Comparison of ENCODE assay signal across 23 cellular contexts in the genomic region with DNA sequence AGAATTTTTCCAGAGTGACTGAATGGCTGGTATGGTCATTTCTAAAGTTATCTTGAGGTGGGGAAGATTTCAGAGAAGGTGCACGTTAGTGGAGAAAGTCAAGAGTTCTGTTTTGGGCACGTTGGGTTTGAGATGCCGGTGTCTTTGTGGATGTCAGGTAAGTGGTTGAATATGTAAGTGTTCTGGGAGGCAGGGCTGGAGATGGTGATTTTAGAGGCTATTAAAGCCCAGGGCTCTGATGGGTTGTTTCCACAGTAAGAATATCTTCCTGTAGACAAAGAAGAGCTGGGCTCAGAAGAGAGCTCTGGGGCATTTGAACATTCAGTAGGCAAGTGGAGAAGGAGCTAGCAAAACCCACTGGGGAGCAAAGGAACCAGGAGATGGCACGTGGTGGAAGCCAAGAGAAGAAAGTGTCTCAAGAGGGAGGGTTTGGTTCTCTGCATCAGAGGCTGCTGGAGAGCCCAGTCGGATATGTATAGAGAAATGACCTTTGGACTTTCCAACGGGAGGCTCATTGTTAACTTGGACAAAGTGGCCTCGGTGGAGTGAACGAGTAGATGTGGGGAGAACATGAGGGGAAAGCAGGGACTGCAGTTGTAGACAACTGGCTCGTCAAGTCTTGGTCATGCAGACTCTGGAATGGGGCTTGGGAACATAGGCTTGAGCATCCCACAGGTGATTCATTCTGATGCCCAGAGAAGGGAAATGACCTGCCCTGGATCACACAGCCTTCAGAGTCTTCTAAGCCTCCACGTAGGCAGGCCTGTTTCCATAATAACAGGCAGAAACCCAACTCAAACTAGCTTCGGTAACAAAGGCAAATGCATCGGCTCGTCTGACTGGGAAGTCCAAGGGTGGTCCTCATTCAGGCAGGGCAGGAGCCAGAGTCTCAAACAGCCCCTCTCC.
DNase-seq lines count a peak whose midpoint lies in the region; ATAC-seq, FAIRE-seq and TF ChIP-seq lines count a peak whose summit lies in the region.
"Had no signal": no experiment of that assay in that cellular context is flagged by ENCODE, and none has a peak within 500 bp of the region (broad histone marks: within the 10 kb centered on the region; RNA-seq: fewer than 3 reads in every experiment).

No MANE protein-coding gene starts in this region.

- H3K4me1 Mint-ChIP-seq in activated CD4-positive, alpha-beta T cell treated with anti-CD3 and anti-CD28 coated beads, Interleukin-2, amount 10 ng/mL, durations not matched to agents 24 days and 14 days: peaks cover 18% of the 10 kb centered on the region
- no peaks in the 10 kb centered on the region for H3K4me1 Mint-ChIP-seq in activated CD4-positive, alpha-beta T cell treated with anti-CD3 and anti-CD28 coated beads, Interleukin-2, amount 10 ng/mL, durations not matched to agents 7 days and 5 days
- H3K4me1 Mint-ChIP-seq in chondrocyte (ENCODE audit: low read depth): peaks cover 66% of the 10 kb centered on the region
- H3K4me1 Mint-ChIP-seq: memory B cell had no signal

- peaks cover 2% of the 10 kb centered on the region for H3K36me3 Mint-ChIP-seq in activated CD4-positive, alpha-beta T cell treated with anti-CD3 and anti-CD28 coated beads, Interleukin-2, amount 10 ng/mL, durations not matched to agents 24 days and 14 days (ENCODE audit: low read depth)
- H3K36me3 Mint-ChIP-seq in activated CD4-positive, alpha-beta T cell treated with anti-CD3 and anti-CD28 coated beads, Interleukin-2, amount 10 ng/mL, durations not matched to agents 7 days and 5 days (ENCODE audit: low read depth): no peaks in the 10 kb centered on the region
- no peaks in the 10 kb centered on the region for H3K36me3 Mint-ChIP-seq in chondrocyte (ENCODE audit: low read depth)
- H3K36me3 Mint-ChIP-seq: CD4-positive, CD25-positive, alpha-beta regulatory T cell; memory B cell had no signal

- no peaks in the 10 kb centered on the region for H3K27me3 ChIP-seq in pancreas
- H3K27me3 ChIP-seq: heart right ventricle, upper lobe of right lung had no signal

- CTCF ChIA-PET in activated CD4-positive, alpha-beta T cell treated with anti-CD3 and anti-CD28 coated beads, Interleukin-2, amount 10 ng/mL, durations not matched to agents 7 days and 5 days (lab: Charles Lee): interaction anchor here (0.7 to 6.5 kb wide), 4 partner anchors 9 to 237 kb away, joined by 3 to 56 read pairs (median 4); no protein-coding TSS in a partner anchor

- DNase-seq in activated CD4-positive, alpha-beta T cell treated with anti-CD3 and anti-CD28 coated beads, Interleukin-2, amount 10 ng/mL, durations not matched to agents 24 days and 14 days: no peak
- DNase-seq in activated CD4-positive, alpha-beta T cell treated with anti-CD3 and anti-CD28 coated beads, Interleukin-2, amount 10 ng/mL, durations not matched to agents 7 days and 5 days: no peak
- peak; percentile 2 for DNase-seq in D341Med (ENCODE audit: low spot score)
- DNase-seq in chondrocyte (ENCODE audit: low spot score): no peak
- no peak for DNase-seq in pancreas
- no peak for DNase-seq in NCI-H446 treated with DMSO at 0.1 percent for 48 hours (lab: John Stamatoyannopoulos, UW)
- DNase-seq in SW 1271 (lab: John Stamatoyannopoulos, UW): no peak
- no peak for DNase-seq in AML-193 (lab: John Stamatoyannopoulos, UW)
- DNase-seq: ACHN; amniotic stem cell; CD4-positive, CD25-positive, alpha-beta regulatory T cell; heart right ventricle; NCI-H1694 treated with DMSO at 0.1 percent for 48 hours; NCI-H446; stimulated activated CD4-positive, alpha-beta T cell treated with anti-CD3 and anti-CD28 coated beads, Interleukin-15, amount 100 ng/mL, for 24 hours; stimulated activated naive CD4-positive, alpha-beta T cell; upper lobe of right lung had no signal

- H3K9me3 ChIP-seq in pancreas: no peaks in the 10 kb centered on the region
- H3K9me3 ChIP-seq: heart right ventricle, upper lobe of right lung had no signal

- POLR2A ChIA-PET in activated CD4-positive, alpha-beta T cell treated with anti-CD3 and anti-CD28 coated beads, Interleukin-2, amount 10 ng/mL, durations not matched to agents 7 days and 5 days (lab: Charles Lee): no interaction called here

- H3K4me3 ChIP-seq in pancreas: no peak overlapping the region
- H3K4me3 ChIP-seq: GM23338, heart right ventricle, upper lobe of right lung had no signal

- H3K4me1 ChIP-seq in pancreas: peaks cover 0 to 9% (median 3%) of the 10 kb centered on the region in 3 donors

- peak; percentile 21 to 69 (median 51) for ATAC-seq in pancreas
- ATAC-seq: GM23338 had no signal

- H3K27ac ChIP-seq in pancreas: no peak overlapping the region
- H3K27ac ChIP-seq: heart right ventricle, RWPE1, upper lobe of right lung had no signal

- TF ChIP-seq CTCF in chondrocyte (IDR thresholded peaks at IDR 0.05) (no peak), pancreas (IDR thresholded peaks at IDR 0.05) (no peak)

- no peak for FAIRE-seq in pancreas (lab: Jason Lieb, UNC)
- FAIRE-seq: endometrium, TTC549 had no signal

- intact Hi-C loops in activated CD4-positive, alpha-beta T cell treated with anti-CD3 and anti-CD28 coated beads, Interleukin-2, amount 10 ng/mL, durations not matched to agents 24 days and 14 days (cut with micrococcal nuclease): no loop called here
- intact Hi-C loops in pancreas (cut with DNase I): no loop called here

- no peak overlapping the region for H3K4me3 Mint-ChIP-seq in activated CD4-positive, alpha-beta T cell treated with anti-CD3 and anti-CD28 coated beads, Interleukin-2, amount 10 ng/mL, durations not matched to agents 24 days and 14 days
- no peak overlapping the region for H3K4me3 Mint-ChIP-seq in activated CD4-positive, alpha-beta T cell treated with anti-CD3 and anti-CD28 coated beads, Interleukin-2, amount 10 ng/mL, durations not matched to agents 7 days and 5 days
- no peak overlapping the region for H3K4me3 Mint-ChIP-seq in chondrocyte (ENCODE audit: unreplicated experiment)
- H3K4me3 Mint-ChIP-seq: CD4-positive, CD25-positive, alpha-beta regulatory T cell; GM23338; memory B cell; nephron had no signal

- no peaks in the 10 kb centered on the region for H3K9me3 Mint-ChIP-seq in activated CD4-positive, alpha-beta T cell treated with anti-CD3 and anti-CD28 coated beads, Interleukin-2, amount 10 ng/mL, durations not matched to agents 24 days and 14 days
- no peaks in the 10 kb centered on the region for H3K9me3 Mint-ChIP-seq in activated CD4-positive, alpha-beta T cell treated with anti-CD3 and anti-CD28 coated beads, Interleukin-2, amount 10 ng/mL, durations not matched to agents 7 days and 5 days
- no peaks in the 10 kb centered on the region for H3K9me3 Mint-ChIP-seq in chondrocyte (ENCODE audit: low read depth)
- H3K9me3 Mint-ChIP-seq: CD4-positive, CD25-positive, alpha-beta regulatory T cell; GM23338; memory B cell; nephron had no signal

- H3K27me3 Mint-ChIP-seq in activated CD4-positive, alpha-beta T cell treated with anti-CD3 and anti-CD28 coated beads, Interleukin-2, amount 10 ng/mL, durations not matched to agents 24 days and 14 days: no peaks in the 10 kb centered on the region
- peaks cover 2% of the 10 kb centered on the region for H3K27me3 Mint-ChIP-seq in activated CD4-positive, alpha-beta T cell treated with anti-CD3 and anti-CD28 coated beads, Interleukin-2, amount 10 ng/mL, durations not matched to agents 7 days and 5 days
- H3K27me3 Mint-ChIP-seq in chondrocyte (ENCODE audit: low read depth): no peaks in the 10 kb centered on the region
- H3K27me3 Mint-ChIP-seq: CD4-positive, CD25-positive, alpha-beta regulatory T cell; memory B cell had no signal

- 56 to 60% methylated on average over 13 of the region's 13 CpGs for WGBS in pancreas, 2 donors

- no peaks in the 10 kb centered on the region for H3K36me3 ChIP-seq in pancreas
- H3K36me3 ChIP-seq: heart right ventricle, upper lobe of right lung had no signal

- H3K27ac Mint-ChIP-seq in activated CD4-positive, alpha-beta T cell treated with anti-CD3 and anti-CD28 coated beads, Interleukin-2, amount 10 ng/mL, durations not matched to agents 24 days and 14 days: peak overlapping the region; percentile 20
- no peak overlapping the region for H3K27ac Mint-ChIP-seq in activated CD4-positive, alpha-beta T cell treated with anti-CD3 and anti-CD28 coated beads, Interleukin-2, amount 10 ng/mL, durations not matched to agents 7 days and 5 days
- peak overlapping the region; percentile 51 for H3K27ac Mint-ChIP-seq in chondrocyte (ENCODE audit: unreplicated experiment)
- H3K27ac Mint-ChIP-seq: GM23338, memory B cell had no signal
